Comparison of ENCODE assay signal across 18 cellular contexts in the genomic region with DNA sequence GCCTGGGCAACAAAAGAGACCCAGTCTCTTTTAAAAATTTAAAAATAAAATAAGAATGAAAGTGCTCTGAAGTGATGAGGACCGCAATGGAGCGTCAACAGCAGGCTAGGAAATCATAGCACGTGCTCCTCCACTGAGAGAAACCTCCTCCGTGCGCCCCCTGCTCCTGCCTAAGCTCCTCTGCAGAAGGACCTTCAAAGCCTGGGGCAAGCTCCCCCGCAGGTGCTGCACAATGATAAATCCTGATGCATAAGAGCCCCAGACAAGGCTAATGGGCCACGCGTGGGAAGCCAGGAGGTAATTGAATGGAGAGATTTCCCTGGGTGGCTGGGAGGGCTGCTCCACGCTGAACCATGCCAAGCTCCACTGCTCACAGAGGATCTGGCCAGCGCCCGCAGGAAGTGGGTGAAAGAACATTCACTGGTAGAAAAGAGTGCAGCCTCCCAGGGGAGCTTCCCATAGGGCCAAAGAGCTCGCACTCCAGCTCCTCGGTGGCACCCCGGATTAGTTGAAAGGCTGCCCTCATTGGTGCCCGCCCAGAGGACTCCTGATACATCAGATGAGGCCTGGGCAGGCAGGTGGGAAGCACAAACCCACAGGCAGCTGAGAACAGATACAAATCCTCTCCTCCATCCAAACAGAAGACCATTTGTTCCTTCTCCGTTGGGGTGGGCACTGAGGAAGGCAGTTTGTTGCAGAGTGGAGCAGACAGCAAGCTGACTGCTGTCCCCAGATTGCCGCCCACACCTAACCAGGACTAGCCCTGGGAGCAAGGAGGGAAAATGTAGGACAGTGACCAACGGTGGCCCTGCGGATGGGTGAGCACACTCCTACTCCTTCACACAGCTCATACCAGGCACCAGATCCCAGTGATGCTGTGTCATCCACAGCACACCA. TPM values are rescaled to one million over a fixed set of nuclear protein-coding genes. Genes with fewer than 3 reads are reported as not detected.
DNase-seq lines count a peak whose midpoint lies in the region; ATAC-seq, FAIRE-seq and TF ChIP-seq lines count a peak whose summit lies in the region.
"Had no signal": no experiment of that assay in that cellular context is flagged by ENCODE, and none has a peak within 500 bp of the region (broad histone marks: within the 10 kb centered on the region; RNA-seq: fewer than 3 reads in every experiment).

No MANE protein-coding gene starts in this region.

- peak overlapping the region; percentile 45 to 91 (median 76) for H3K4me2 ChIP-seq in BLaER1 treated with 17β-estradiol and CSF1 and Interleukin-3, amounts not matched to agents 10 nM and 100 nM
- no peak overlapping the region for H3K4me2 ChIP-seq in K562 (ENCODE audit: insufficient read depth, low read length)

- intact Hi-C loops in K562 (cut with micrococcal nuclease) (no loop called here), right lobe of liver (cut with DNase I) (no loop called here)

- no peaks in the 10 kb centered on the region for H3K9me1 ChIP-seq in K562 (ENCODE audit: control insufficient read depth, insufficient read depth, low read length)

- no peaks in the 10 kb centered on the region for H3K36me3 ChIP-seq in BLaER1 treated with 17β-estradiol and CSF1 and Interleukin-3, amounts not matched to agents 10 nM and 100 nM
- no peaks in the 10 kb centered on the region for H3K36me3 ChIP-seq in K562 (ENCODE audit: control insufficient read depth, insufficient read depth, low read length)
- no peaks in the 10 kb centered on the region for H3K36me3 ChIP-seq in right lobe of liver
- H3K36me3 ChIP-seq: vagina had no signal

- peaks cover 0 to 17% (median 8%) of the 10 kb centered on the region in 11 experiments; a peak in 13 of 22 replicates for H3K9me3 ChIP-seq in BLaER1 treated with 17β-estradiol and CSF1 and Interleukin-3, amounts not matched to agents 10 nM and 100 nM (replicated peaks in 1 of 11)
- H3K9me3 ChIP-seq in K562 (replicated peaks; ENCODE audit: control insufficient read depth, insufficient read depth, low read depth, low read length) (no peaks in the 10 kb centered on the region), right lobe of liver (no peaks in the 10 kb centered on the region)
- H3K9me3 ChIP-seq: mucosa of descending colon, vagina had no signal

- no peaks in the 10 kb centered on the region; a peak in 1 of 22 replicates for H4K20me1 ChIP-seq in BLaER1 treated with 17β-estradiol and CSF1 and Interleukin-3, amounts not matched to agents 10 nM and 100 nM
- H4K20me1 ChIP-seq in K562 (replicated peaks; ENCODE audit: control insufficient read depth, insufficient read depth, low read length): no peaks in the 10 kb centered on the region

- ATAC-seq in K562 (peak; percentile 47), right lobe of liver (no peak), GM19023 (IDR thresholded peaks at IDR 0.05; ENCODE audit: unreplicated experiment) (no peak)
- ATAC-seq: GM12878, mucosa of descending colon, T-cell had no signal

- TF ChIP-seq POLR2A in K562 (conservative IDR thresholded peaks at IDR 0.05) (no peak), right lobe of liver (IDR thresholded peaks at IDR 0.05) (no peak)

- H3K9ac ChIP-seq in BLaER1 treated with 17β-estradiol and CSF1 and Interleukin-3, amounts not matched to agents 10 nM and 100 nM: peak overlapping the region in 3 of 11 experiments; percentile 12 to 19 (median 16); a peak in 2 of 22 replicates
- no peak overlapping the region; a peak in 1 of 4 replicates for H3K9ac ChIP-seq in K562 (ENCODE audit: insufficient read depth in 1 of 2, low read depth in 2 of 2, low read length in 2 of 2)

- POLR2A ChIA-PET in K562 (lab: Yijun Ruan, JAX): interaction anchor here (0.6 to 1.5 kb wide), 8 partner anchors 9 to 666 kb away, joined by 3 to 8 read pairs (median 4); a partner anchor contains a TSS

- WGBS in K562 (ENCODE audit: insufficient coverage, low coverage, missing lambda C conversion rate): 48% methylated on average over 17 of the region's 19 CpGs
- WGBS in right lobe of liver (ENCODE audit: insufficient coverage, low coverage, low lambda C conversion rate, missing lambda C conversion rate): 90% methylated on average over 9 of the region's 19 CpGs

- in situ Hi-C loops in K562 (cut with MboI): no loop called here

- no peak for FAIRE-seq in K562 (lab: Jason Lieb, UNC)
- FAIRE-seq: endothelial cell of umbilical vein, GM12878 had no signal

- peaks cover 34 to 62% (median 47%) of the 10 kb centered on the region in 10 experiments for H3K4me1 ChIP-seq in BLaER1 treated with 17β-estradiol and CSF1 and Interleukin-3, amounts not matched to agents 10 nM and 100 nM
- H3K4me1 ChIP-seq in K562 (replicated peaks in 1 of 2; ENCODE audit: control insufficient read depth in 2 of 2, insufficient read depth in 2 of 2, low read length in 2 of 2) (peaks cover 0 to 3% of the 10 kb centered on the region in 2 experiments; a peak in 1 of 5 replicates), right lobe of liver (peaks cover 0 to 12% (median 0%) of the 10 kb centered on the region in 4 donors)

- H3K79me2 ChIP-seq in K562 (ENCODE audit: control insufficient read depth, insufficient read depth, low read length): no peaks in the 10 kb centered on the region

- peak; percentile 26 for DNase-seq in ELF-1 (ENCODE audit: low read depth, low spot score)
- peak in 1 of 4 experiments; percentile 27 for DNase-seq in K562 (ENCODE audit: extremely low read depth in 1 of 4, low spot score in 3 of 4)
- DNase-seq in renal cortical epithelial cell (ENCODE audit: low read depth): peak; percentile 49
- DNase-seq in right lobe of liver: no peak
- DNase-seq in iPS-NIHi7 (ENCODE audit: extremely low spot score): no peak
- DNase-seq: activated CD4-positive, alpha-beta T cell treated with anti-CD3 and anti-CD28 coated beads, Interleukin-2, amount 50 U/mL, for 48 hours; AML-193; Calu3; GDM1; mucosa of descending colon; NCI-H146; T-cell had no signal

- peak overlapping the region in 4 of 11 experiments; percentile 30 to 54 (median 33); a peak in 5 of 22 replicates for H3K27ac ChIP-seq in BLaER1 treated with 17β-estradiol and CSF1 and Interleukin-3, amounts not matched to agents 10 nM and 100 nM
- H3K27ac ChIP-seq in K562 (ENCODE audit: extremely low read depth, low read depth, low read length) (no peak overlapping the region), right lobe of liver (no peak overlapping the region)
- H3K27ac ChIP-seq: vagina had no signal

- H3K27me3 ChIP-seq in BLaER1 treated with 17β-estradiol and CSF1 and Interleukin-3, amounts not matched to agents 10 nM and 100 nM: peaks cover 23 to 49% (median 34%) of the 10 kb centered on the region in 11 experiments
- H3K27me3 ChIP-seq in K562 (ENCODE audit: control insufficient read depth in 2 of 2, insufficient read depth in 2 of 2, low read length in 2 of 2): no peaks in the 10 kb centered on the region; a peak in 1 of 5 replicates
- H3K27me3 ChIP-seq in right lobe of liver: no peaks in the 10 kb centered on the region
- H3K27me3 ChIP-seq: vagina had no signal

- peak overlapping the region in 1 of 10 experiments; percentile 4; a peak in 1 of 20 replicates for H3K4me3 ChIP-seq in BLaER1 treated with 17β-estradiol and CSF1 and Interleukin-3, amounts not matched to agents 10 nM and 100 nM
- H3K4me3 ChIP-seq in K562: no peak overlapping the region
- H3K4me3 ChIP-seq in right lobe of liver: no peak overlapping the region
- H3K4me3 ChIP-seq: GM12878, mucosa of descending colon, vagina had no signal

- CTCF ChIA-PET in K562 (lab: Yijun Ruan, JAX; ENCODE audit: low intra/inter-chr PET ratio): interaction anchor here (0.6 kb wide), 1 partner anchor 517 kb away, joined by 3 read pairs; no protein-coding TSS in a partner anchor

- TF ChIP-seq CTCF in K562 (IDR thresholded peaks at IDR 0.05 in 2 of 3, conservative IDR thresholded peaks at IDR 0.05 in 1 of 3; ENCODE audit: insufficient read depth in 2 of 3, low read depth in 1 of 3, low read length in 3 of 3) (0 out of 6 replicates have a peak, but pooled peaks of 1 of the 3 experiments have one; percentile 6), right lobe of liver (IDR thresholded peaks at IDR 0.05) (no peak)

- TF ChIP-seq EP300 in K562 (IDR thresholded peaks at IDR 0.05; ENCODE audit: low read length): no peak

- H2AFZ ChIP-seq in K562 (ENCODE audit: low read depth, low read length): no peak overlapping the region

- BruUV-seq in K562 (replicated peaks; lab: Mats Ljungman, UMichigan): no TSS peak

- TF ChIP-seq RAD21 in K562 (CRISPR knock-in tag; conservative IDR thresholded peaks at IDR 0.05 in 1 of 2, IDR thresholded peaks at IDR 0.05 in 1 of 2): no peak

TF ChIP-seq in K562, 482 proteins besides CTCF, POLR2A, EP300 and RAD21 (continues in another document):
- TF ChIP-seq ZFX (CRISPR knock-in tag; IDR thresholded peaks at IDR 0.05): no peak
- no peak for TF ChIP-seq JUNB (CRISPR knock-in tag; conservative IDR thresholded peaks at IDR 0.05)
- TF ChIP-seq, protein P1, sequence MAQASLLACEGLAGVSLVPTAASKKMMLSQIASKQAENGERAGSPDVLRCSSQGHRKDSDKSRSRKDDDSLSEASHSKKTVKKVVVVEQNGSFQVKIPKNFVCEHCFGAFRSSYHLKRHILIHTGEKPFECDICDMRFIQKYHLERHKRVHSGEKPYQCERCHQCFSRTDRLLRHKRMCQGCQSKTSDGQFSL (CRISPR knock-in tag; IDR thresholded peaks at IDR 0.05): no peak
- TF ChIP-seq, protein P1 (tag; IDR thresholded peaks at IDR 0.05): no peak

RNA-seq across cellular contexts. Expression of a gene that starts 52.5 kb away (rescaled TPM):
- total RNA-seq in K562 (2011; cell fraction: chromatin; rRNA removed; ENCODE audit: low replicate concordance): not detected in 2 replicates
- total RNA-seq in K562 (2011; cell fraction: nucleolus; rRNA removed): not detected in 2 replicates
- not detected in 2 replicates for total RNA-seq in K562 (2011; cell fraction: nucleoplasm; rRNA removed)
- not detected in 2 replicates for total RNA-seq in K562 (2014; rRNA removed)
- total RNA-seq in K562 (2014; rRNA removed; fragmentation: Illumina TruSeq; extraction: Trizol): not detected in 2 replicates
- not detected in 2 replicates for total RNA-seq in K562 (2015; rRNA removed; fragmentation: Illumina TruSeq; extraction: Trizol)
- total RNA-seq in K562 (2021): not detected in 2 replicates
- polyA plus RNA-seq in K562 (2011; rRNA removed): not detected in 2 replicates
- 0.04 TPM in 1 of 2 replicates, not detected in the other for polyA plus RNA-seq in K562 (2011; cell fraction: cytosol; rRNA removed)
- not detected in 2 replicates for polyA plus RNA-seq in K562 (2011; cell fraction: nucleus; rRNA removed)
- 0.06 TPM in 1 of 2 replicates, not detected in the other for polyA plus RNA-seq in K562 (2012)
- not detected in 2 replicates for polyA plus RNA-seq in K562 (2014; fragmentation: Illumina TruSeq; extraction: Trizol)
- polyA plus RNA-seq in K562 (2014; fragmentation: Nextera tagmentation; extraction: Ambion mirVana): not detected
- not detected in 2 replicates for polyA plus RNA-seq in K562 (2014; rRNA removed)
- polyA minus RNA-seq in K562 (2011; rRNA and poly(A)+ RNA removed): not detected in 2 replicates
- not detected in 2 replicates for polyA minus RNA-seq in K562 (2011; cell fraction: cytosol; rRNA and poly(A)+ RNA removed)
- polyA minus RNA-seq in K562 (2011; cell fraction: nucleus; rRNA and poly(A)+ RNA removed): not detected in 2 replicates
- 0.05 TPM in 1 of 2 replicates, not detected in the other for total RNA-seq in renal cortical epithelial cell
- 100 to 1,000 TPM; 173 to 307 (median 202) TPM for total RNA-seq in right lobe of liver
- total RNA-seq: Calu3, endothelial cell of umbilical vein, GM12878, LHCN-M2, vagina had no signal
- polyA plus RNA-seq: endothelial cell of umbilical vein, GM12878 had no signal

Comparison
In these comparisons a context has a peak if more than half of its experiments do, and no peak if none do; other contexts are left out.
1. DNase-seq: peak in ELF-1 (single experiment) and renal cortical epithelial cell (single experiment); none in right lobe of liver (0 of 3) and iPS-NIHi7 (single experiment).
2. RNA of a gene that starts 52.5 kb away (total RNA-seq): 173 to 307 TPM in right lobe of liver; 0.05 TPM in renal cortical epithelial cell and not detected in K562; every median in the first group is over 100 times any median in the second.